35 cellular contexts compared by ENCODE assay signal in the genomic region with DNA sequence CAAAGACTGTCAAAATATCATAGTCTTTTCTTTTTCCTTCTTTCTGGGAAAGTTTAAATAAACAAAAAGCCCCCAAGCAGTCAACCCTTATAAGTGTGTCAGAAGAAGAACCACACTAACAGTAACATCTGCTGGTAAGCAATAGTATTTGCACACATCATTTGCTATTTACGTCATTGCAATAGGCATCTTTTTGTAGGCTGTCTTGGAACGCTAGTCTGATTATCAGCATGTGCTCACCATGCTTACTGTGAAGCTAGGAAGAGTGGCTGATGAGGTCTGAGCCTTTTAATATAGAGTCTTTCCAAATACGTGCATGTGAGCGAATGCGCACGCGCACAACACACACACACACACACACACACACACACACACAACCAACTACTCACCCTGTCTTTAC.
"Had no signal": no experiment of that assay in that cellular context is flagged by ENCODE, and none has a peak within 500 bp of the region (broad histone marks: within the 10 kb centered on the region; RNA-seq: fewer than 3 reads in every experiment).

No MANE protein-coding gene starts in this region.

- H3K27ac ChIP-seq: KMS-11 had no signal

- H3K9ac ChIP-seq: KMS-11 had no signal

- H3K4me2 ChIP-seq: KMS-11 had no signal

- H3K27me3 ChIP-seq: MG63 had no signal

- H3K36me3 ChIP-seq: MG63 had no signal

- H3K4me3 ChIP-seq: MG63 had no signal

- H3K9me3 ChIP-seq: MG63 had no signal

- DNase-seq: Karpas-422, Kasumi-1, KBM-7, KG1, MG63, MM.1S, MV-4-11, NCI-H1048, NCI-H1092, NCI-H1092 treated with DMSO at 0.1 percent for 48 hours, NCI-H1105, NCI-H1105 treated with DMSO at 0.1 percent for 48 hours, NCI-H1417, NCI-H1417 treated with DMSO at 0.1 percent for 48 hours, NCI-H1436, NCI-H1436 treated with DMSO at 0.1 percent for 48 hours, NCI-H146, NCI-H1694, NCI-H1694 treated with DMSO at 0.1 percent for 48 hours, NCI-H187, NCI-H187 treated with DMSO at 0.1 percent for 48 hours, NCI-H1930, NCI-H2029, NCI-H2029 treated with DMSO at 0.1 percent for 48 hours, NCI-H2081, NCI-H2081 treated with DMSO at 0.1 percent for 48 hours, NCI-H2107, NCI-H2171, NCI-H2171 treated with DMSO at 0.1 percent for 48 hours, NCI-H2227 treated with DMSO at 0.1 percent for 48 hours, NCI-H226, NCI-H345, NCI-H446, NCI-H446 treated with DMSO at 0.1 percent for 48 hours had no signal
